28 cellular contexts compared by ENCODE assay signal in genomic region chr11:131841925-131842635, GRCh38.
"Had no signal": no experiment of that assay in that cellular context is flagged by ENCODE, and none has a peak within 500 bp of the region (broad histone marks: within the 10 kb centered on the region; RNA-seq: fewer than 3 reads in every experiment).

No MANE protein-coding gene starts in this region.

- H3K4me3 ChIP-seq: left lung, lower lobe of right lung, psoas muscle, right lobe of liver, smooth muscle cell, testis, thyroid gland, transverse colon, upper lobe of left lung, vagina had no signal

- H3K36me3 ChIP-seq: left lung, lower lobe of right lung, right lobe of liver, thyroid gland, transverse colon, upper lobe of left lung, vagina had no signal

- H3K9me3 ChIP-seq: left lung, lower lobe of right lung, psoas muscle, right lobe of liver, testis, thyroid gland, transverse colon, upper lobe of left lung, vagina had no signal

- H3K9me3 Mint-ChIP-seq: nephron, neural crest cell had no signal

- H3K9ac ChIP-seq: parathyroid adenoma had no signal

- H3K4me2 ChIP-seq: smooth muscle cell had no signal

- H3K27me3 Mint-ChIP-seq: stimulated activated memory B cell treated with anti-CD40 and anti-IgM and Interleukin-4, amounts not matched to agents 10 μg/mL and 1 μg/mL and 100 μg/mL, for 72 hours had no signal

- H3K27ac Mint-ChIP-seq: immature natural killer cell; naive thymus-derived CD8-positive, alpha-beta T cell; stimulated activated memory B cell treated with anti-CD40 and anti-IgM and Interleukin-4, amounts not matched to agents 10 μg/mL and 1 μg/mL and 100 μg/mL, for 72 hours; stimulated activated naive CD8-positive, alpha-beta T cell treated with anti-CD3 and anti-CD28 coated beads, Interleukin-15, amount 100 ng/mL, for 72 hours had no signal

- H3K27me3 ChIP-seq: right lobe of liver, testis, thyroid gland, transverse colon, upper lobe of left lung, vagina had no signal

- H3K4me1 ChIP-seq: left lung, psoas muscle, right lobe of liver, testis, thyroid gland, transverse colon, vagina had no signal

- H2AFZ ChIP-seq: parathyroid adenoma had no signal

- H3K4me3 Mint-ChIP-seq: immature natural killer cell; naive thymus-derived CD8-positive, alpha-beta T cell; nephron; neural crest cell; stimulated activated memory B cell treated with anti-CD40 and anti-IgM and Interleukin-4, amounts not matched to agents 10 μg/mL and 1 μg/mL and 100 μg/mL, for 72 hours; stimulated activated naive CD8-positive, alpha-beta T cell treated with anti-CD3 and anti-CD28 coated beads, Interleukin-15, amount 100 ng/mL, for 72 hours had no signal

- DNase-seq: hypothalamus; immature natural killer cell; kidney; left colon; left lung; lower lobe of right lung; mammary epithelial cell; mesenchymal stem cell; naive thymus-derived CD8-positive, alpha-beta T cell; occipital lobe; psoas muscle; right lobe of liver; stimulated activated CD4-positive, alpha-beta T cell treated with anti-CD3 and anti-CD28 coated beads, Interleukin-1b, Interleukin-23, amount 100 ng/mL, for 48 hours; stimulated activated CD4-positive, alpha-beta T cell treated with anti-CD3 and anti-CD28 coated beads, Interleukin-2, amount 100 ng/mL, for 48 hours; stimulated activated CD4-positive, alpha-beta T cell treated with anti-CD3 and anti-CD28 coated beads, Interleukin-4, amount 100 ng/mL, for 4 hours; stimulated activated CD8-positive, alpha-beta memory T cell treated with anti-CD3 and anti-CD28 coated beads, Interleukin-4, amount 100 ng/mL, for 48 hours; stimulated activated naive CD4-positive, alpha-beta T cell treated with Interleukin-2 at 50 U/mL for 16 hours; stimulated activated naive CD8-positive, alpha-beta T cell treated with anti-CD3 and anti-CD28 coated beads, Interleukin-15, amount 100 ng/mL, for 72 hours; testis; thyroid gland; transverse colon; upper lobe of left lung had no signal

- H3K4me1 Mint-ChIP-seq: immature natural killer cell; neural crest cell; stimulated activated memory B cell treated with anti-CD40 and anti-IgM and Interleukin-4, amounts not matched to agents 10 μg/mL and 1 μg/mL and 100 μg/mL, for 72 hours; stimulated activated naive CD8-positive, alpha-beta T cell treated with anti-CD3 and anti-CD28 coated beads, Interleukin-15, amount 100 ng/mL, for 72 hours had no signal

- H3K36me3 Mint-ChIP-seq: stimulated activated memory B cell treated with anti-CD40 and anti-IgM and Interleukin-4, amounts not matched to agents 10 μg/mL and 1 μg/mL and 100 μg/mL, for 72 hours had no signal

- H3K27ac ChIP-seq: left lung, lower lobe of right lung, parathyroid adenoma, psoas muscle, right lobe of liver, testis, thyroid gland, transverse colon, upper lobe of left lung, vagina had no signal

- H3K79me2 ChIP-seq: parathyroid adenoma had no signal

- ATAC-seq: left colon; left lung; naive thymus-derived CD8-positive, alpha-beta T cell; psoas muscle; right lobe of liver; stimulated activated memory B cell treated with anti-CD40 and anti-IgM and Interleukin-4, amounts not matched to agents 10 μg/mL and 1 μg/mL and 100 μg/mL, for 72 hours; stimulated activated naive CD8-positive, alpha-beta T cell treated with anti-CD3 and anti-CD28 coated beads, Interleukin-15, amount 100 ng/mL, for 72 hours had no signal
